15 cellular contexts compared by ENCODE assay signal in the genomic region with DNA sequence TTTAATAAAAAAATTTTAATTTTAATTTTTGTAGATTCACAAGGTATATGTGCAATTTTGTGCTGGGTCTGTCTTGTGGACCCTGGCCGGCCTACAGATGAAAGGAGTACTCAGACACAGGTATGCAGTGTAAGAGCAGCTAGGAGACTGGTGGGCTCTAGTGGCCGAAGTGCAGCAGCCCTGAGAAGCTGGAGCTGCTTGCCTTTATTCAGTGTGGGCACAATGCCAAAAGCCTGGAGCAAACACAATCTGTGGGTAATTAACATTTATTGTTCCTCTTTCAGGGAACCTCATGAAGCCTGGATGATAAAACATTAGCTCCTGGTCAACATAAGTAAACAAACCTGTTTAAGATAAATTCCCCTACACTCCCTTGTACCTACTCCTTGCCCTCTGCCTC.
"Had no signal": no experiment of that assay in that cellular context is flagged by ENCODE, and none has a peak within 500 bp of the region (broad histone marks: within the 10 kb centered on the region; RNA-seq: fewer than 3 reads in every experiment).

No MANE protein-coding gene starts in this region.

- DNase-seq: activated CD4-positive, alpha-beta T cell treated with anti-CD3 and anti-CD28 coated beads for 1 hour; activated CD4-positive, alpha-beta T cell treated with anti-CD3 and anti-CD28 coated beads, Interleukin-2, amount 50 U/mL, for 4 hours; activated naive CD4-positive, alpha-beta T cell treated with anti-CD3 and anti-CD28 coated beads for 36 hours; activated naive CD8-positive, alpha-beta T cell treated with anti-CD3 and anti-CD28 coated beads, Interleukin-2, amount 50 U/mL, for 24 hours; activated T-cell treated with anti-CD3 and anti-CD28 coated beads for 4 hours; aorta; effector memory CD4-positive, alpha-beta T cell; kidney glomerular epithelial cell; mesendoderm; natural killer cell; upper lobe of right lung had no signal

- ATAC-seq: activated naive CD8-positive, alpha-beta T cell treated with anti-CD3 and anti-CD28 coated beads, Interleukin-2, amount 50 U/mL, for 24 hours; activated T-helper 17 cell treated with anti-CD3 and anti-CD28 coated beads, Interleukin-2, amount 50 U/mL, for 72 hours; natural killer cell; stimulated activated effector memory CD8-positive, alpha-beta T cell treated with anti-CD3 and anti-CD28 coated beads, Interleukin-12 subunit alpha, Interleukin-12 subunit beta, amount 100 ng/mL, for 72 hours; upper lobe of right lung had no signal

- H3K9me3 ChIP-seq: neutrophil, thoracic aorta, upper lobe of right lung had no signal

- H3K4me3 ChIP-seq: thoracic aorta, upper lobe of right lung had no signal
